ENCODE assay signal across 9 cellular contexts in genomic region chr17:82384730-82385429, GRCh38. TPM values are rescaled to one million over a fixed set of nuclear protein-coding genes. Genes with fewer than 3 reads are reported as not detected.
A peak's percentile ranks its signal among the peaks of the same experiment; 100 is the strongest.
DNase-seq lines count a peak whose midpoint lies in the region; ATAC-seq and TF ChIP-seq lines count a peak whose summit lies in the region.
"Had no signal": no experiment of that assay in that cellular context is flagged by ENCODE, and none has a peak within 500 bp of the region (broad histone marks: within the 10 kb centered on the region; RNA-seq: fewer than 3 reads in every experiment).

No MANE protein-coding gene starts in this region.

- no peaks in the 10 kb centered on the region for H3K79me2 ChIP-seq in HCT116 (ENCODE audit: insufficient read depth, low read length)

- H2AFZ ChIP-seq in HCT116 (ENCODE audit: low read depth, low read length, poor library complexity, severe bottlenecking) = no peak overlapping the region

- intact Hi-C loops in HCT116 (cut with micrococcal nuclease) = no loop called here

- RAD21 ChIA-PET in HCT116 (lab: Charles Lee; ENCODE audit: low non-redundant PET in 1 of 2, low total read pairs in 2 of 2, uncharacterized antibody in 2 of 2, unreplicated experiment in 2 of 2) = no interaction called here

- DNase-seq in HCT116 (ENCODE audit: low read depth, low spot score) (no peak), NCI-H510A (lab: John Stamatoyannopoulos, UW) (peak; percentile 45), fibroblast of gingiva (ENCODE audit: low read depth) (peak; percentile 33), stromal cell of bone marrow (ENCODE audit: low read depth) (peak; percentile 28)
- DNase-seq: activated naive CD8-positive, alpha-beta T cell treated with anti-CD3 and anti-CD28 coated beads for 36 hours had no signal

- no peak for TF ChIP-seq POLR2A in HCT116 (IDR thresholded peaks at IDR 0.05; ENCODE audit: borderline replicate concordance, extremely low read depth, insufficient read depth, insufficient read length)

- H3K9ac ChIP-seq in HCT116 (ENCODE audit: low read length) = peak overlapping the region; percentile 31; the same call in 1 of the 2 replicates

- POLR2A ChIA-PET in HCT116 (lab: Charles Lee) = no interaction called here

- H3K9me3 ChIP-seq in HCT116 (ENCODE audit: control insufficient read depth in 1 of 2, insufficient read depth in 1 of 2, low read depth in 1 of 2, low read length in 2 of 2) = no peaks in the 10 kb centered on the region

- no TSS peak for BruUV-seq in HCT116 (replicated peaks; lab: Mats Ljungman, UMichigan)

- peak; percentile 44 to 55 (median 45); a peak in 5 of 6 replicates for TF ChIP-seq CTCF in HCT116 (IDR thresholded peaks at IDR 0.05 in 2 of 3, conservative IDR thresholded peaks at IDR 0.05 in 1 of 3; ENCODE audit: borderline replicate concordance in 1 of 3, insufficient read depth in 1 of 3, low read depth in 2 of 3, low read length in 2 of 3)

- peak overlapping the region; percentile 43 for H3K27ac ChIP-seq in HCT116 (ENCODE audit: low read depth, low read length)

- peaks cover 15 to 33% of the 10 kb centered on the region in 2 experiments for H3K4me1 ChIP-seq in HCT116 (ENCODE audit: control insufficient read depth in 1 of 2, insufficient read depth in 2 of 2, low read length in 2 of 2)

- H3K27me3 ChIP-seq in HCT116 (ENCODE audit: insufficient read depth, low read length) = no peaks in the 10 kb centered on the region

- H3K4me2 ChIP-seq in HCT116 (ENCODE audit: low read length) = peak overlapping the region; percentile 60

- H3K36me3 ChIP-seq in HCT116 (ENCODE audit: control insufficient read depth in 1 of 2, insufficient read depth in 2 of 2, low read length in 2 of 2) = no peaks in the 10 kb centered on the region

- no peaks in the 10 kb centered on the region for H3K9me2 ChIP-seq in HCT116 (ENCODE audit: insufficient read depth)

- H3K4me3 ChIP-seq in HCT116 (replicated peaks in 1 of 2; ENCODE audit: low read depth in 1 of 2, low read length in 2 of 2) = peak overlapping the region; percentile 16 to 36

- H4K20me1 ChIP-seq in HCT116 (ENCODE audit: insufficient read depth) = no peaks in the 10 kb centered on the region

- TF ChIP-seq RAD21 in HCT116 (IDR thresholded peaks at IDR 0.05; ENCODE audit: low read depth) = peak; percentile 59

- peak; percentile 76 for ATAC-seq in HCT116
- no peak for ATAC-seq in HG03196 (IDR thresholded peaks at IDR 0.05; ENCODE audit: unreplicated experiment)
- ATAC-seq in HG03097 (IDR thresholded peaks at IDR 0.05; ENCODE audit: low FRiP score, unreplicated experiment) = no peak
- no peak for ATAC-seq in HG03571 (IDR thresholded peaks at IDR 0.05; ENCODE audit: unreplicated experiment)
- ATAC-seq in GM18858 (IDR thresholded peaks at IDR 0.05; ENCODE audit: unreplicated experiment) = no peak

- CTCF ChIA-PET in HCT116 (lab: Charles Lee) = interaction anchor here (1.3 kb wide), 1 partner anchor 34 kb away, joined by 3 read pairs; no protein-coding TSS in a partner anchor

TF ChIP-seq in HCT116, 20 proteins besides CTCF, POLR2A, EP300 and RAD21:
- peak; percentile 4 for TF ChIP-seq YY1 (IDR thresholded peaks at IDR 0.05; ENCODE audit: extremely low read depth, insufficient replicate concordance, low read depth, low read length)
- no peak for TF ChIP-seq EGR1 (IDR thresholded peaks at IDR 0.05; ENCODE audit: low read depth)
- TF ChIP-seq SRF (IDR thresholded peaks at IDR 0.05; ENCODE audit: low read depth) = no peak
- no peak for TF ChIP-seq ZNF274 (IDR thresholded peaks at IDR 0.05; ENCODE audit: low read depth, low read length)
- 0 out of 2 replicates have a peak, but pooled peaks have one; percentile 47 for TF ChIP-seq MAX (IDR thresholded peaks at IDR 0.05)
- TF ChIP-seq POLR2AphosphoS5 (IDR thresholded peaks at IDR 0.05; ENCODE audit: low read depth, low read length) = 0 out of 2 replicates have a peak, but pooled peaks have one; percentile 21
- no peak for TF ChIP-seq ELF1 (IDR thresholded peaks at IDR 0.05; ENCODE audit: borderline replicate concordance, low read depth)
- TF ChIP-seq SP1 (IDR thresholded peaks at IDR 0.05; ENCODE audit: low read depth) = no peak
- no peak for TF ChIP-seq EZH2 (IDR thresholded peaks at IDR 0.05)
- 0 out of 2 replicates have a peak, but pooled peaks have one; percentile 8 for TF ChIP-seq ZFX (IDR thresholded peaks at IDR 0.05)
- no peak for TF ChIP-seq FOSL1 (IDR thresholded peaks at IDR 0.05; ENCODE audit: low read depth)
- TF ChIP-seq EZH2phosphoT487 (IDR thresholded peaks at IDR 0.05; ENCODE audit: borderline replicate concordance) = no peak
- peak; percentile 75 for TF ChIP-seq TCF7L2 (IDR thresholded peaks at IDR 0.05; ENCODE audit: borderline replicate concordance, extremely low read depth, insufficient read depth, insufficient read length)

RNA-seq across cellular contexts. Expression of gene UTS2R, which starts 13.3 kb away (rescaled TPM):
- total RNA-seq in HCT116 (2021; ENCODE audit: unreplicated experiment) = not detected
- 0.07 TPM in 1 of 2 replicates, not detected in the other for polyA plus RNA-seq in HCT116 (2012)
- total RNA-seq: activated naive CD8-positive, alpha-beta T cell treated with anti-CD3 and anti-CD28 coated beads for 36 hours had no signal

RNA-seq across cellular contexts. Expression of gene TEX19, which starts 25.8 kb away (rescaled TPM):
- total RNA-seq in HCT116 (2021; ENCODE audit: unreplicated experiment) = 2.1 TPM
- polyA plus RNA-seq in HCT116 (2012) = 2.2 and 2.8 TPM in 2 replicates

RNA-seq across cellular contexts. Expression of gene HEXD, which starts 33.3 kb away (rescaled TPM):
- 45.2 TPM for total RNA-seq in HCT116 (2021; ENCODE audit: unreplicated experiment)
- polyA plus RNA-seq in HCT116 (2012) = 30.8 and 32.6 TPM in 2 replicates

RNA-seq across cellular contexts. Expression of gene OGFOD3, which starts 33.5 kb away (rescaled TPM):
- total RNA-seq in HCT116 (2021; ENCODE audit: unreplicated experiment) = 53.6 TPM
- 58.9 and 66.1 TPM in 2 replicates for polyA plus RNA-seq in HCT116 (2012)

RNA-seq across cellular contexts. Expression of gene SECTM1, which starts 51.3 kb away (rescaled TPM):
- 6.8 TPM for total RNA-seq in HCT116 (2021; ENCODE audit: unreplicated experiment)
- 6.8 and 8.8 TPM in 2 replicates for polyA plus RNA-seq in HCT116 (2012)
